In genomic region chr16:67158637-67159600, GRCh38 we compare ENCODE assay signal across 1 cellular context.
TF ChIP-seq lines count a peak whose summit lies in the region.

No MANE protein-coding gene starts in this region.

TF ChIP-seq in K562, 482 proteins besides CTCF, POLR2A, EP300 and RAD21 (continued from another document):
- TF ChIP-seq ZNF347 (CRISPR knock-in tag; IDR thresholded peaks at IDR 0.05; ENCODE audit: low read depth) (no peak), SIN3A (IDR thresholded peaks at IDR 0.05; ENCODE audit: borderline replicate concordance in 2 of 2, control insufficient read depth in 1 of 2, low read depth in 2 of 2, low read length in 2 of 2) (peak in 1 of 2 experiments; percentile 46; a peak in 1 of 4 replicates), HLTF (IDR thresholded peaks at IDR 0.05) (no peak), ZNF232 (CRISPR knock-in tag; IDR thresholded peaks at IDR 0.05) (0 out of 2 replicates have a peak, but pooled peaks have one; percentile 33), SNRNP70 (optimal IDR thresholded peaks at IDR 0.05; ENCODE audit: low read depth, low read length) (no peak), CHD7 (IDR thresholded peaks at IDR 0.05; ENCODE audit: low read depth, low read length) (no peak), DDX20 (tag; IDR thresholded peaks at IDR 0.05; ENCODE audit: low read depth) (no peak), POLR2H (tag; IDR thresholded peaks at IDR 0.05; ENCODE audit: low read depth) (no peak), KDM1A (IDR thresholded peaks at IDR 0.05) (no peak), MYC (IDR thresholded peaks at IDR 0.05; ENCODE audit: low read depth, low read length) (no peak), MYC (CRISPR knock-in tag; IDR thresholded peaks at IDR 0.05; ENCODE audit: borderline replicate concordance, low read depth) (peak; percentile 51; the same call in 1 of the 2 replicates), ZFPM2 (CRISPR knock-in tag; IDR thresholded peaks at IDR 0.05) (no peak), USF2 (CRISPR knock-in tag; IDR thresholded peaks at IDR 0.05) (no peak), ARID1B (IDR thresholded peaks at IDR 0.05) (0 out of 2 replicates have a peak, but pooled peaks have one; percentile 3), RHOXF2B (CRISPR knock-in tag; conservative IDR thresholded peaks at IDR 0.05) (no peak), ZBTB7A (IDR thresholded peaks at IDR 0.05; ENCODE audit: borderline replicate concordance, control insufficient read depth, low read depth, low read length) (peak; percentile 50; the same call in 1 of the 2 replicates), STAT5A (IDR thresholded peaks at IDR 0.05; ENCODE audit: borderline replicate concordance, low read length) (no peak), LCOR (CRISPR knock-in tag; IDR thresholded peaks at IDR 0.05) (no peak), KAT2B (IDR thresholded peaks at IDR 0.05; ENCODE audit: low read depth, low read length) (no peak), FOS (IDR thresholded peaks at IDR 0.05; ENCODE audit: extremely low read depth, insufficient read length) (no peak), RAD51 (IDR thresholded peaks at IDR 0.05; ENCODE audit: borderline replicate concordance, low read depth) (no peak), ETS2 (tag; IDR thresholded peaks at IDR 0.05; ENCODE audit: borderline replicate concordance, poor library complexity, severe bottlenecking) (no peak), NFE2L1 (tag; IDR thresholded peaks at IDR 0.05; ENCODE audit: borderline replicate concordance, low read depth) (no peak), FOXJ3 (CRISPR knock-in tag; IDR thresholded peaks at IDR 0.05) (no peak), FOXP4 (CRISPR knock-in tag; IDR thresholded peaks at IDR 0.05; ENCODE audit: borderline replicate concordance) (0 out of 2 replicates have a peak, but pooled peaks have one; percentile 8), CBX2 (IDR thresholded peaks at IDR 0.05; ENCODE audit: insufficient read depth, low read length, poor library complexity, severe bottlenecking) (no peak), ZNF146 (CRISPR knock-in tag; IDR thresholded peaks at IDR 0.05; ENCODE audit: unreplicated experiment) (peak; percentile 4), ZNF695 (CRISPR knock-in tag; IDR thresholded peaks at IDR 0.05) (no peak), NFIC (IDR thresholded peaks at IDR 0.05) (no peak), SRF (CRISPR knock-in tag; IDR thresholded peaks at IDR 0.05) (0 out of 4 replicates have a peak, but pooled peaks of 1 of the 2 experiments have one; percentile 27), ZNF830 (CRISPR knock-in tag; IDR thresholded peaks at IDR 0.05) (no peak), ZNF134 (CRISPR knock-in tag; conservative IDR thresholded peaks at IDR 0.05) (no peak), PRPF4 (IDR thresholded peaks at IDR 0.05; ENCODE audit: insufficient read depth, low read depth, low read length, poor library complexity, severe bottlenecking) (no peak), EWSR1 (IDR thresholded peaks at IDR 0.05; ENCODE audit: borderline replicate concordance, low read depth, partially characterized antibody) (no peak), PBX2 (CRISPR knock-in tag; IDR thresholded peaks at IDR 0.05; ENCODE audit: low read depth) (no peak), PBX2 (tag; conservative IDR thresholded peaks at IDR 0.05; ENCODE audit: low read depth) (no peak), ZKSCAN3 (CRISPR knock-in tag; IDR thresholded peaks at IDR 0.05) (no peak), ZNF436 (CRISPR knock-in tag; IDR thresholded peaks at IDR 0.05) (no peak), BCLAF1 (IDR thresholded peaks at IDR 0.05; ENCODE audit: borderline replicate concordance in 1 of 2, control insufficient read depth in 1 of 2, low read depth in 2 of 2, low read length in 1 of 2) (no peak)
